ENCODE assay signal across 9 cellular contexts in genomic region chr7:74655324-74655723, GRCh38. TPM values are rescaled to one million over a fixed set of nuclear protein-coding genes. Genes with fewer than 3 reads are reported as not detected.
DNase-seq lines count a peak whose midpoint lies in the region; ATAC-seq, FAIRE-seq and TF ChIP-seq lines count a peak whose summit lies in the region.
"Had no signal": no experiment of that assay in that cellular context is flagged by ENCODE, and none has a peak within 500 bp of the region (broad histone marks: within the 10 kb centered on the region; RNA-seq: fewer than 3 reads in every experiment).

No MANE protein-coding gene starts in this region.

- no peaks in the 10 kb centered on the region for H3K36me3 Mint-ChIP-seq in CD14-positive monocyte
- 0 out of 2 replicates have a peak, but pooled peaks cover 3% of the 10 kb centered on the region for H3K36me3 Mint-ChIP-seq in HFFc6 (ENCODE audit: low read depth)
- peaks cover 8% of the 10 kb centered on the region for H3K36me3 Mint-ChIP-seq in astrocyte (ENCODE audit: low read depth, unreplicated experiment)
- H3K36me3 Mint-ChIP-seq in naive thymus-derived CD8-positive, alpha-beta T cell, result no peaks in the 10 kb centered on the region

- H3K4me3 ChIP-seq in astrocyte (ENCODE audit: insufficient read depth, low read depth, low read length), result no peak overlapping the region

- POLR2A ChIA-PET in naive thymus-derived CD8-positive, alpha-beta T cell (lab: Charles Lee), result no interaction called here

- peaks cover 44% of the 10 kb centered on the region for H3K4me1 Mint-ChIP-seq in CD14-positive monocyte
- H3K4me1 Mint-ChIP-seq in HFFc6 (ENCODE audit: low read depth), result peaks cover 29% of the 10 kb centered on the region
- peaks cover 20% of the 10 kb centered on the region for H3K4me1 Mint-ChIP-seq in astrocyte (ENCODE audit: low read depth, unreplicated experiment)
- H3K4me1 Mint-ChIP-seq in naive thymus-derived CD8-positive, alpha-beta T cell, result peaks cover 12 to 52% (median 37%) of the 10 kb centered on the region in 4 donors

- peaks cover 23% of the 10 kb centered on the region for H3K79me2 ChIP-seq in astrocyte (ENCODE audit: insufficient read depth, low read length)

- no peaks in the 10 kb centered on the region for H3K27me3 ChIP-seq in astrocyte (ENCODE audit: insufficient read depth, low read length)
- H3K27me3 ChIP-seq: foreskin keratinocyte had no signal

- no peak overlapping the region for H2AFZ ChIP-seq in astrocyte (ENCODE audit: low read depth, low read length)

- H3K4me1 ChIP-seq in astrocyte (ENCODE audit: insufficient read depth, low read length), result peaks cover 24% of the 10 kb centered on the region

- intact Hi-C loops in CD14-positive monocyte (cut with micrococcal nuclease), result no loop called here

- no peak for DNase-seq in CD14-positive monocyte (ENCODE audit: low spot score)
- no peak for DNase-seq in HFFc6
- DNase-seq in astrocyte (ENCODE audit: low read depth), result no peak
- no peak for DNase-seq in naive thymus-derived CD8-positive, alpha-beta T cell
- DNase-seq in NCI-H69 (lab: John Stamatoyannopoulos, UW), result no peak
- no peak for DNase-seq in cerebellum (ENCODE audit: low spot score)
- DNase-seq in NOMO-1 (lab: John Stamatoyannopoulos, UW; ENCODE audit: unreplicated experiment in 2 of 2), result no peak
- no peak for DNase-seq in NCI-H1092 treated with DMSO at 0.1 percent for 48 hours (lab: John Stamatoyannopoulos, UW)
- DNase-seq: foreskin keratinocyte had no signal

- ATAC-seq in naive thymus-derived CD8-positive, alpha-beta T cell, result no peak
- ATAC-seq: foreskin keratinocyte had no signal

- peaks cover 18% of the 10 kb centered on the region for H4K20me1 ChIP-seq in astrocyte (ENCODE audit: insufficient read depth, low read length)

- peak overlapping the region; percentile 99 for H3K4me2 ChIP-seq in astrocyte (ENCODE audit: low read length)

- FAIRE-seq in astrocyte (lab: Jason Lieb, UNC), result no peak

- H3K9me3 Mint-ChIP-seq in CD14-positive monocyte (no peaks in the 10 kb centered on the region), HFFc6 (no peaks in the 10 kb centered on the region), astrocyte (ENCODE audit: unreplicated experiment) (no peaks in the 10 kb centered on the region)
- no peaks in the 10 kb centered on the region for H3K9me3 Mint-ChIP-seq in naive thymus-derived CD8-positive, alpha-beta T cell

- peaks cover 2 to 6% (median 3%) of the 10 kb centered on the region in 3 donors for H3K27me3 Mint-ChIP-seq in CD14-positive monocyte (ENCODE audit: low read depth in 3 of 3)
- no peaks in the 10 kb centered on the region; the same call in 1 of the 2 replicates for H3K27me3 Mint-ChIP-seq in HFFc6 (ENCODE audit: insufficient read depth)
- H3K27me3 Mint-ChIP-seq in astrocyte (ENCODE audit: low read depth, unreplicated experiment), result no peaks in the 10 kb centered on the region
- H3K27me3 Mint-ChIP-seq in naive thymus-derived CD8-positive, alpha-beta T cell, result no peaks in the 10 kb centered on the region

- H3K27ac Mint-ChIP-seq in CD14-positive monocyte (no peak overlapping the region), HFFc6 (no peak overlapping the region), astrocyte (ENCODE audit: unreplicated experiment) (peak overlapping the region; percentile 74)
- H3K27ac Mint-ChIP-seq in naive thymus-derived CD8-positive, alpha-beta T cell, result peak overlapping the region in 9 of 10 donors; percentile 27 to 96 (median 93)

- H3K27ac ChIP-seq in astrocyte (ENCODE audit: low read depth, low read length), result no peak overlapping the region
- H3K27ac ChIP-seq: foreskin keratinocyte had no signal

- H3K4me3 Mint-ChIP-seq in CD14-positive monocyte, result peak overlapping the region; percentile 80 to 95
- peak overlapping the region; percentile 9; the same call in 1 of the 2 replicates for H3K4me3 Mint-ChIP-seq in HFFc6
- H3K4me3 Mint-ChIP-seq in astrocyte (ENCODE audit: unreplicated experiment), result peak overlapping the region; percentile 87
- H3K4me3 Mint-ChIP-seq in naive thymus-derived CD8-positive, alpha-beta T cell, result peak overlapping the region in 8 of 10 donors; percentile 89 to 97 (median 94)

- no peak for TF ChIP-seq CTCF in CD14-positive monocyte (IDR thresholded peaks at IDR 0.05)
- TF ChIP-seq CTCF in HFFc6 (IDR thresholded peaks at IDR 0.05), result no peak
- no peak for TF ChIP-seq CTCF in astrocyte (IDR thresholded peaks at IDR 0.05; ENCODE audit: insufficient read depth, low read depth, low read length)

- H3K9ac ChIP-seq in astrocyte (ENCODE audit: low read length), result no peak overlapping the region

- no peaks in the 10 kb centered on the region for H3K36me3 ChIP-seq in astrocyte (ENCODE audit: insufficient read depth, low read length)

- no peaks in the 10 kb centered on the region for H3K9me3 ChIP-seq in astrocyte (ENCODE audit: insufficient read depth, low read depth, low read length)

RNA-seq across cellular contexts. Expression of gene GTF2I, which starts 2.2 kb away (rescaled TPM):
- polyA plus RNA-seq in CD14-positive monocyte, result 10 to 100 TPM; 20.9 to 28.2 TPM
- 100 to 1,000 TPM; 139 to 152 (median 151) TPM for total RNA-seq in HFFc6 (2021; fragmentation: NEBNext Ultra II Directional; extraction: Animal tissue kit (Norgen Biotek cat#: 25700))
- total RNA-seq in astrocyte (162 and 168 TPM in 2 replicates), cerebellum (328 TPM)
- total RNA-seq in naive thymus-derived CD8-positive, alpha-beta T cell, result 100 to 1,000 TPM; 185 to 206 TPM
- polyA plus RNA-seq in naive thymus-derived CD8-positive, alpha-beta T cell, result 10 to 100 TPM; 55.4 to 78.6 (median 68.1) TPM

Comparison
In these comparisons a context has a peak if more than half of its experiments do, and no peak if none do; other contexts are left out.
1. H3K27ac Mint-ChIP-seq: peak in astrocyte (single experiment) and naive thymus-derived CD8-positive, alpha-beta T cell (9 of 10); none in CD14-positive monocyte (0 of 7) and HFFc6 (single experiment).
2. H3K4me3 Mint-ChIP-seq: peak in every context shown above with its lines; median percentile 94 in naive thymus-derived CD8-positive, alpha-beta T cell; 88 in CD14-positive monocyte; 87 in astrocyte; 9 in HFFc6.